Comparison of ENCODE assay signal across 1 cellular context in the genomic region with DNA sequence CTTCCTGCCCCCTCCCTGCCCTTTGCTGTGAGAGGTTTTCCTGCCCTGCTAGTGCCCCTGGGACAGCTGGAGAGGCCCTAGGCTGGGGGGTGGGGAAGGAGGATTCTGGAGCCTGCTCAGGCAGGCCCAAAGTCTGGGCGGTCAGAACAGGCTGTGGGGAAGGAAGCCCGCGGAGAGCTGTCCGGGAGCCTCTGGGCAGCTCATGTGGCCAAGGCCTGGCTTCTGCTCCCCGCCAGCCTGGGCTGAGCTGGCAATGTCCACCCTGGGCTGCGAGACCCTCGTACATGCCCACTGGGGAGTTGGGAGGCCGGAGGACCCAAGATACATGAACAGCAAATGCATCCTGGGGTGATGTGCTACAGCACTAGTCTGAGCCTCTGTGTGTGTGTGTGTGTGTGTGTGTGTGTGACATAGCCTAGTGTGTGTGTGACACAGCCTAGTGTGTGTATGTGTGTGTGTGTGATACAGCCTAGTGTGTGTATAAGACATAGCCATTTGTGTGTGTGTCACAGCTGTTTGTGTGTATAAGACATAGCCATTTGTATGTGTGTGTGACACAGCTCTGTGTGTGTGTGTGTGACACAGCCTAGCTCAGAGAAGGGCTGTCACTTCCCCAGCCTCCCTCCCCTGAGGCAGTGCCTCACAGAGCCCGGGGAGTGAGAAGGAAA.
TF ChIP-seq lines count a peak whose summit lies in the region.

No MANE protein-coding gene starts in this region.

TF ChIP-seq in GM23338, 12 proteins besides CTCF, POLR2A, EP300 and RAD21 (continued from another document):
- TF ChIP-seq, protein P1, sequence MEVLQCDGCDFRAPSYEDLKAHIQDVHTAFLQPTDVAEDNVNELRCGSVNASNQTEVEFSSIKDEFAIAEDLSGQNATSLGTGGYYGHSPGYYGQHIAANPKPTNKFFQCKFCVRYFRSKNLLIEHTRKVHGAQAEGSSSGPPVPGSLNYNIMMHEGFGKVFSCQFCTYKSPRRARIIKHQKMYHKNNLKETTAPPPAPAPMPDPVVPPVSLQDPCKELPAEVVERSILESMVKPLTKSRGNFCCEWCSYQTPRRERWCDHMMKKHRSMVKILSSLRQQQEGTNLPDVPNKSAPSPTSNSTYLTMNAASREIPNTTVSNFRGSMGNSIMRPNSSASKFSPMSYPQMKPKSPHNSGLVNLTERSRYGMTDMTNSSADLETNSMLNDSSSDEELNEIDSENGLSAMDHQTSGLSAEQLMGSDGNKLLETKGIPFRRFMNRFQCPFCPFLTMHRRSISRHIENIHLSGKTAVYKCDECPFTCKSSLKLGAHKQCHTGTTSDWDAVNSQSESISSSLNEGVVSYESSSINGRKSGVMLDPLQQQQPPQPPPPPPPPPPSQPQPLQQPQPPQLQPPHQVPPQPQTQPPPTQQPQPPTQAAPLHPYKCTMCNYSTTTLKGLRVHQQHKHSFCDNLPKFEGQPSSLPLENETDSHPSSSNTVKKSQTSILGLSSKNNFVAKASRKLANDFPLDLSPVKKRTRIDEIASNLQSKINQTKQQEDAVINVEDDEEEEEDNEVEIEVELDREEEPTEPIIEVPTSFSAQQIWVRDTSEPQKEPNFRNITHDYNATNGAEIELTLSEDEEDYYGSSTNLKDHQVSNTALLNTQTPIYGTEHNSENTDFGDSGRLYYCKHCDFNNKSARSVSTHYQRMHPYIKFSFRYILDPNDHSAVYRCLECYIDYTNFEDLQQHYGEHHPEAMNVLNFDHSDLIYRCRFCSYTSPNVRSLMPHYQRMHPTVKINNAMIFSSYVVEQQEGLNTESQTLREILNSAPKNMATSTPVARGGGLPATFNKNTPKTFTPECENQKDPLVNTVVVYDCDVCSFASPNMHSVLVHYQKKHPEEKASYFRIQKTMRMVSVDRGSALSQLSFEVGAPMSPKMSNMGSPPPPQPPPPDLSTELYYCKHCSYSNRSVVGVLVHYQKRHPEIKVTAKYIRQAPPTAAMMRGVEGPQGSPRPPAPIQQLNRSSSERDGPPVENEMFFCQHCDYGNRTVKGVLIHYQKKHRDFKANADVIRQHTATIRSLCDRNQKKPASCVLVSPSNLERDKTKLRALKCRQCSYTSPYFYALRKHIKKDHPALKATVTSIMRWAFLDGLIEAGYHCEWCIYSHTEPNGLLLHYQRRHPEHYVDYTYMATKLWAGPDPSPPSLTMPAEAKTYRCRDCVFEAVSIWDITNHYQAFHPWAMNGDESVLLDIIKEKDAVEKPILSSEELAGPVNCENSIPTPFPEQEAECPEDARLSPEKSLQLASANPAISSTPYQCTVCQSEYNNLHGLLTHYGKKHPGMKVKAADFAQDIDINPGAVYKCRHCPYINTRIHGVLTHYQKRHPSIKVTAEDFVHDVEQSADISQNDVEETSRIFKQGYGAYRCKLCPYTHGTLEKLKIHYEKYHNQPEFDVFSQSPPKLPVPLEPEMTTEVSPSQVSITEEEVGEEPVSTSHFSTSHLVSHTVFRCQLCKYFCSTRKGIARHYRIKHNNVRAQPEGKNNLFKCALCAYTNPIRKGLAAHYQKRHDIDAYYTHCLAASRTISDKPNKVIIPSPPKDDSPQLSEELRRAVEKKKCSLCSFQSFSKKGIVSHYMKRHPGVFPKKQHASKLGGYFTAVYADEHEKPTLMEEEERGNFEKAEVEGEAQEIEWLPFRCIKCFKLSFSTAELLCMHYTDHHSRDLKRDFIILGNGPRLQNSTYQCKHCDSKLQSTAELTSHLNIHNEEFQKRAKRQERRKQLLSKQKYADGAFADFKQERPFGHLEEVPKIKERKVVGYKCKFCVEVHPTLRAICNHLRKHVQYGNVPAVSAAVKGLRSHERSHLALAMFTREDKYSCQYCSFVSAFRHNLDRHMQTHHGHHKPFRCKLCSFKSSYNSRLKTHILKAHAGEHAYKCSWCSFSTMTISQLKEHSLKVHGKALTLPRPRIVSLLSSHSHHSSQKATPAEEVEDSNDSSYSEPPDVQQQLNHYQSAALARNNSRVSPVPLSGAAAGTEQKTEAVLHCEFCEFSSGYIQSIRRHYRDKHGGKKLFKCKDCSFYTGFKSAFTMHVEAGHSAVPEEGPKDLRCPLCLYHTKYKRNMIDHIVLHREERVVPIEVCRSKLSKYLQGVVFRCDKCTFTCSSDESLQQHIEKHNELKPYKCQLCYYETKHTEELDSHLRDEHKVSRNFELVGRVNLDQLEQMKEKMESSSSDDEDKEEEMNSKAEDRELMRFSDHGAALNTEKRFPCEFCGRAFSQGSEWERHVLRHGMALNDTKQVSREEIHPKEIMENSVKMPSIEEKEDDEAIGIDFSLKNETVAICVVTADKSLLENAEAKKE (CRISPR knock-in tag; IDR thresholded peaks at IDR 0.05), result no peak
- TF ChIP-seq POLR2AphosphoS5 (IDR thresholded peaks at IDR 0.05; ENCODE audit: low read depth) (no peak), JUNB (IDR thresholded peaks at IDR 0.05; ENCODE audit: unreplicated experiment) (no peak)
TF ChIP-seq in GM23338: peak in this region for 0.
